In the genomic region with DNA sequence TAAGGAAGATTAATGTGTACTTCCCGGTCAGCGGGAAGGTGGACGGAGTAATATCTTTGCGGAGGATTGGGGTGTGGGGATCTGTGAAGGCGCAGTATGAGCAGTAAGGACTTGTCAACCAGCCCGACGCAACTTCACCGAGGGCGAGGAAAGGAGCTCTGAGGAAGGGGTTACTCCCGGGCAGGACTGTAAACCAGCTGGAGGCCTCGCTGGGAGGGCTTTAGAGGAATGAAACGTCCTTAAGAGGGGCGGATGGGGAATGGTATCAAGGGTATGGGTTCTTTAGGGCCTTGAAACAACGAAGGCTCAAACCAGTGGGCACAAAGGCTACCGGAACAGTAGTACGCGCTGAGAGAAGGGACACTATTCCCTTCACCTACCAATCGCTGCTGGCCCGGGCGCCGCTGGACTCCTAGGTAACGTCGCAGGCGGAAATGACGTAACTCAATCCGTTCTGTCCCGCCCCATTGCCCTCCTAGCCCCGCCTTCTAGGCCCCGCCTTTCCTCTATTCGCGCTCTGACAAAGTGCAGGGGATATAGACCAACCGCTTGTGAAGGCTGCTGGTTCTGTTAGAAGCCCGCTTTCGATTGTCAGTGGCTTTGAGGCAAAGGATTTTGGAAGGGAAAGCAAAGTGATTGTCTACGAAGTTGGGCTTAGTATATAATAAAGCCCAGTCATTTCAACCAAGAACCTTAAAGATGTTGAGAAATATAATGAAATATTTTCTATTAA, we compare ENCODE assay signal across 1 cellular context.
TF ChIP-seq lines count a peak whose summit lies in the region.

A gene with protein sequence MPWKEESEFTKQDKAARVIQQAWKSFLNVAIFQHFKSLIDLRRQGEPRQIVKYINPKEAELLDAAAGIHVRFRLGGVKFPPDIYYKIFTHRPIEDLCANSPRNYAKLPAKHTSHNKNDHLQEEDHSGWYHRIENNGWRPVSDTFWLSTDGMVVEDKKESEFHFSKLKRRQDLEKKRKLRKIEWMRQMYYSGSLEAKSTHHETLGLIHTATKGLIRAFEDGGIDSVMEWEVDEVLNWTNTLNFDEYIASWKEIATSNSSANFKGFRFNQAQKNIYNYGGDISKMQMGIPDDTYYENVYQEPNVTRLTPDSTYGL (minus strand): TSS at position 439 of the 733 bp plus-strand sequence. CDS start 5,970 bp downstream, outside the sequence.

TF ChIP-seq in HepG2, 621 proteins besides CTCF, POLR2A, EP300 and RAD21 (continued from another document and continues in another):
- TF ChIP-seq, protein P1, sequence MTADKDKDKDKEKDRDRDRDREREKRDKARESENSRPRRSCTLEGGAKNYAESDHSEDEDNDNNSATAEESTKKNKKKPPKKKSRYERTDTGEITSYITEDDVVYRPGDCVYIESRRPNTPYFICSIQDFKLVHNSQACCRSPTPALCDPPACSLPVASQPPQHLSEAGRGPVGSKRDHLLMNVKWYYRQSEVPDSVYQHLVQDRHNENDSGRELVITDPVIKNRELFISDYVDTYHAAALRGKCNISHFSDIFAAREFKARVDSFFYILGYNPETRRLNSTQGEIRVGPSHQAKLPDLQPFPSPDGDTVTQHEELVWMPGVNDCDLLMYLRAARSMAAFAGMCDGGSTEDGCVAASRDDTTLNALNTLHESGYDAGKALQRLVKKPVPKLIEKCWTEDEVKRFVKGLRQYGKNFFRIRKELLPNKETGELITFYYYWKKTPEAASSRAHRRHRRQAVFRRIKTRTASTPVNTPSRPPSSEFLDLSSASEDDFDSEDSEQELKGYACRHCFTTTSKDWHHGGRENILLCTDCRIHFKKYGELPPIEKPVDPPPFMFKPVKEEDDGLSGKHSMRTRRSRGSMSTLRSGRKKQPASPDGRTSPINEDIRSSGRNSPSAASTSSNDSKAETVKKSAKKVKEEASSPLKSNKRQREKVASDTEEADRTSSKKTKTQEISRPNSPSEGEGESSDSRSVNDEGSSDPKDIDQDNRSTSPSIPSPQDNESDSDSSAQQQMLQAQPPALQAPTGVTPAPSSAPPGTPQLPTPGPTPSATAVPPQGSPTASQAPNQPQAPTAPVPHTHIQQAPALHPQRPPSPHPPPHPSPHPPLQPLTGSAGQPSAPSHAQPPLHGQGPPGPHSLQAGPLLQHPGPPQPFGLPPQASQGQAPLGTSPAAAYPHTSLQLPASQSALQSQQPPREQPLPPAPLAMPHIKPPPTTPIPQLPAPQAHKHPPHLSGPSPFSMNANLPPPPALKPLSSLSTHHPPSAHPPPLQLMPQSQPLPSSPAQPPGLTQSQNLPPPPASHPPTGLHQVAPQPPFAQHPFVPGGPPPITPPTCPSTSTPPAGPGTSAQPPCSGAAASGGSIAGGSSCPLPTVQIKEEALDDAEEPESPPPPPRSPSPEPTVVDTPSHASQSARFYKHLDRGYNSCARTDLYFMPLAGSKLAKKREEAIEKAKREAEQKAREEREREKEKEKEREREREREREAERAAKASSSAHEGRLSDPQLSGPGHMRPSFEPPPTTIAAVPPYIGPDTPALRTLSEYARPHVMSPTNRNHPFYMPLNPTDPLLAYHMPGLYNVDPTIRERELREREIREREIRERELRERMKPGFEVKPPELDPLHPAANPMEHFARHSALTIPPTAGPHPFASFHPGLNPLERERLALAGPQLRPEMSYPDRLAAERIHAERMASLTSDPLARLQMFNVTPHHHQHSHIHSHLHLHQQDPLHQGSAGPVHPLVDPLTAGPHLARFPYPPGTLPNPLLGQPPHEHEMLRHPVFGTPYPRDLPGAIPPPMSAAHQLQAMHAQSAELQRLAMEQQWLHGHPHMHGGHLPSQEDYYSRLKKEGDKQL (CRISPR knock-in tag; IDR thresholded peaks at IDR 0.05; ENCODE audit: low read depth), result no peak
- TF ChIP-seq ZNF510 (CRISPR knock-in tag; IDR thresholded peaks at IDR 0.05; ENCODE audit: low read depth) (no peak), ZNF567 (CRISPR knock-in tag; IDR thresholded peaks at IDR 0.05; ENCODE audit: borderline replicate concordance) (no peak), ATF7 (IDR thresholded peaks at IDR 0.05) (peak; percentile 96), ATF7 (CRISPR knock-in tag; IDR thresholded peaks at IDR 0.05) (peak; percentile 53; the same call in 1 of the 2 replicates), SRSF1 (optimal IDR thresholded peaks at IDR 0.05; ENCODE audit: low read depth, low read length) (no peak), KDM2A (CRISPR knock-in tag; IDR thresholded peaks at IDR 0.05; ENCODE audit: borderline replicate concordance, low read depth) (peak; percentile 83), ZNF12 (CRISPR knock-in tag; IDR thresholded peaks at IDR 0.05) (0 out of 2 replicates have a peak, but pooled peaks have one; percentile 52), POLR2AphosphoS5 (IDR thresholded peaks at IDR 0.05; ENCODE audit: low read depth, low read length) (peak; percentile 97), RXRA (CRISPR knock-in tag; IDR thresholded peaks at IDR 0.05) (0 out of 2 replicates have a peak, but pooled peaks have one; percentile 35), ATAD3A (CRISPR knock-in tag; IDR thresholded peaks at IDR 0.05) (no peak), MAF1 (CRISPR knock-in tag; IDR thresholded peaks at IDR 0.05; ENCODE audit: borderline replicate concordance) (no peak), RFX5 (IDR thresholded peaks at IDR 0.05; ENCODE audit: low read depth, low read length) (peak; percentile 21; the same call in 1 of the 2 replicates), ZNF337 (CRISPR knock-in tag; IDR thresholded peaks at IDR 0.05; ENCODE audit: borderline replicate concordance, low read depth) (0 out of 2 replicates have a peak, but pooled peaks have one; percentile 65), ZNF883 (CRISPR knock-in tag; IDR thresholded peaks at IDR 0.05; ENCODE audit: not compliant biosample characterization) (no peak), NKX3-1 (CRISPR knock-in tag; IDR thresholded peaks at IDR 0.05) (no peak), ZNF572 (CRISPR knock-in tag; IDR thresholded peaks at IDR 0.05) (no peak), SP1 (IDR thresholded peaks at IDR 0.05) (no peak), SP1 (CRISPR knock-in tag; IDR thresholded peaks at IDR 0.05) (peak; percentile 71; the same call in 1 of the 2 replicates)
- TF ChIP-seq, protein P2, sequence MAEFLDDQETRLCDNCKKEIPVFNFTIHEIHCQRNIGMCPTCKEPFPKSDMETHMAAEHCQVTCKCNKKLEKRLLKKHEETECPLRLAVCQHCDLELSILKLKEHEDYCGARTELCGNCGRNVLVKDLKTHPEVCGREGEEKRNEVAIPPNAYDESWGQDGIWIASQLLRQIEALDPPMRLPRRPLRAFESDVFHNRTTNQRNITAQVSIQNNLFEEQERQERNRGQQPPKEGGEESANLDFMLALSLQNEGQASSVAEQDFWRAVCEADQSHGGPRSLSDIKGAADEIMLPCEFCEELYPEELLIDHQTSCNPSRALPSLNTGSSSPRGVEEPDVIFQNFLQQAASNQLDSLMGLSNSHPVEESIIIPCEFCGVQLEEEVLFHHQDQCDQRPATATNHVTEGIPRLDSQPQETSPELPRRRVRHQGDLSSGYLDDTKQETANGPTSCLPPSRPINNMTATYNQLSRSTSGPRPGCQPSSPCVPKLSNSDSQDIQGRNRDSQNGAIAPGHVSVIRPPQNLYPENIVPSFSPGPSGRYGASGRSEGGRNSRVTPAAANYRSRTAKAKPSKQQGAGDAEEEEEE (CRISPR knock-in tag; IDR thresholded peaks at IDR 0.05; ENCODE audit: borderline replicate concordance), result 0 out of 2 replicates have a peak, but pooled peaks have one; percentile 45
- TF ChIP-seq, protein P3, sequence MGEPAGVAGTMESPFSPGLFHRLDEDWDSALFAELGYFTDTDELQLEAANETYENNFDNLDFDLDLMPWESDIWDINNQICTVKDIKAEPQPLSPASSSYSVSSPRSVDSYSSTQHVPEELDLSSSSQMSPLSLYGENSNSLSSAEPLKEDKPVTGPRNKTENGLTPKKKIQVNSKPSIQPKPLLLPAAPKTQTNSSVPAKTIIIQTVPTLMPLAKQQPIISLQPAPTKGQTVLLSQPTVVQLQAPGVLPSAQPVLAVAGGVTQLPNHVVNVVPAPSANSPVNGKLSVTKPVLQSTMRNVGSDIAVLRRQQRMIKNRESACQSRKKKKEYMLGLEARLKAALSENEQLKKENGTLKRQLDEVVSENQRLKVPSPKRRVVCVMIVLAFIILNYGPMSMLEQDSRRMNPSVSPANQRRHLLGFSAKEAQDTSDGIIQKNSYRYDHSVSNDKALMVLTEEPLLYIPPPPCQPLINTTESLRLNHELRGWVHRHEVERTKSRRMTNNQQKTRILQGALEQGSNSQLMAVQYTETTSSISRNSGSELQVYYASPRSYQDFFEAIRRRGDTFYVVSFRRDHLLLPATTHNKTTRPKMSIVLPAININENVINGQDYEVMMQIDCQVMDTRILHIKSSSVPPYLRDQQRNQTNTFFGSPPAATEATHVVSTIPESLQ (CRISPR knock-in tag; conservative IDR thresholded peaks at IDR 0.05), result no peak
- TF ChIP-seq, protein P4, sequence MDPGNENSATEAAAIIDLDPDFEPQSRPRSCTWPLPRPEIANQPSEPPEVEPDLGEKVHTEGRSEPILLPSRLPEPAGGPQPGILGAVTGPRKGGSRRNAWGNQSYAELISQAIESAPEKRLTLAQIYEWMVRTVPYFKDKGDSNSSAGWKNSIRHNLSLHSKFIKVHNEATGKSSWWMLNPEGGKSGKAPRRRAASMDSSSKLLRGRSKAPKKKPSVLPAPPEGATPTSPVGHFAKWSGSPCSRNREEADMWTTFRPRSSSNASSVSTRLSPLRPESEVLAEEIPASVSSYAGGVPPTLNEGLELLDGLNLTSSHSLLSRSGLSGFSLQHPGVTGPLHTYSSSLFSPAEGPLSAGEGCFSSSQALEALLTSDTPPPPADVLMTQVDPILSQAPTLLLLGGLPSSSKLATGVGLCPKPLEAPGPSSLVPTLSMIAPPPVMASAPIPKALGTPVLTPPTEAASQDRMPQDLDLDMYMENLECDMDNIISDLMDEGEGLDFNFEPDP (CRISPR knock-in tag; conservative IDR thresholded peaks at IDR 0.05), result no peak
- TF ChIP-seq, protein P5, sequence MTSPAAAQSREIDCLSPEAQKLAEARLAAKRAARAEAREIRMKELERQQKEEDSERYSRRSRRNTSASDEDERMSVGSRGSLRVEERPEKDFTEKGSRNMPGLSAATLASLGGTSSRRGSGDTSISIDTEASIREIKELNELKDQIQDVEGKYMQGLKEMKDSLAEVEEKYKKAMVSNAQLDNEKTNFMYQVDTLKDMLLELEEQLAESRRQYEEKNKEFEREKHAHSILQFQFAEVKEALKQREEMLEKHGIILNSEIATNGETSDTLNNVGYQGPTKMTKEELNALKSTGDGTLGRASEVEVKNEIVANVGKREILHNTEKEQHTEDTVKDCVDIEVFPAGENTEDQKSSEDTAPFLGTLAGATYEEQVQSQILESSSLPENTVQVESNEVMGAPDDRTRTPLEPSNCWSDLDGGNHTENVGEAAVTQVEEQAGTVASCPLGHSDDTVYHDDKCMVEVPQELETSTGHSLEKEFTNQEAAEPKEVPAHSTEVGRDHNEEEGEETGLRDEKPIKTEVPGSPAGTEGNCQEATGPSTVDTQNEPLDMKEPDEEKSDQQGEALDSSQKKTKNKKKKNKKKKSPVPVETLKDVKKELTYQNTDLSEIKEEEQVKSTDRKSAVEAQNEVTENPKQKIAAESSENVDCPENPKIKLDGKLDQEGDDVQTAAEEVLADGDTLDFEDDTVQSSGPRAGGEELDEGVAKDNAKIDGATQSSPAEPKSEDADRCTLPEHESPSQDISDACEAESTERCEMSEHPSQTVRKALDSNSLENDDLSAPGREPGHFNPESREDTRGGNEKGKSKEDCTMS (CRISPR knock-in tag; conservative IDR thresholded peaks at IDR 0.05), result no peak
- TF ChIP-seq, protein P6, sequence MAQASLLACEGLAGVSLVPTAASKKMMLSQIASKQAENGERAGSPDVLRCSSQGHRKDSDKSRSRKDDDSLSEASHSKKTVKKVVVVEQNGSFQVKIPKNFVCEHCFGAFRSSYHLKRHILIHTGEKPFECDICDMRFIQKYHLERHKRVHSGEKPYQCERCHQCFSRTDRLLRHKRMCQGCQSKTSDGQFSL (CRISPR knock-in tag; IDR thresholded peaks at IDR 0.05), result no peak
- TF ChIP-seq, protein P7, sequence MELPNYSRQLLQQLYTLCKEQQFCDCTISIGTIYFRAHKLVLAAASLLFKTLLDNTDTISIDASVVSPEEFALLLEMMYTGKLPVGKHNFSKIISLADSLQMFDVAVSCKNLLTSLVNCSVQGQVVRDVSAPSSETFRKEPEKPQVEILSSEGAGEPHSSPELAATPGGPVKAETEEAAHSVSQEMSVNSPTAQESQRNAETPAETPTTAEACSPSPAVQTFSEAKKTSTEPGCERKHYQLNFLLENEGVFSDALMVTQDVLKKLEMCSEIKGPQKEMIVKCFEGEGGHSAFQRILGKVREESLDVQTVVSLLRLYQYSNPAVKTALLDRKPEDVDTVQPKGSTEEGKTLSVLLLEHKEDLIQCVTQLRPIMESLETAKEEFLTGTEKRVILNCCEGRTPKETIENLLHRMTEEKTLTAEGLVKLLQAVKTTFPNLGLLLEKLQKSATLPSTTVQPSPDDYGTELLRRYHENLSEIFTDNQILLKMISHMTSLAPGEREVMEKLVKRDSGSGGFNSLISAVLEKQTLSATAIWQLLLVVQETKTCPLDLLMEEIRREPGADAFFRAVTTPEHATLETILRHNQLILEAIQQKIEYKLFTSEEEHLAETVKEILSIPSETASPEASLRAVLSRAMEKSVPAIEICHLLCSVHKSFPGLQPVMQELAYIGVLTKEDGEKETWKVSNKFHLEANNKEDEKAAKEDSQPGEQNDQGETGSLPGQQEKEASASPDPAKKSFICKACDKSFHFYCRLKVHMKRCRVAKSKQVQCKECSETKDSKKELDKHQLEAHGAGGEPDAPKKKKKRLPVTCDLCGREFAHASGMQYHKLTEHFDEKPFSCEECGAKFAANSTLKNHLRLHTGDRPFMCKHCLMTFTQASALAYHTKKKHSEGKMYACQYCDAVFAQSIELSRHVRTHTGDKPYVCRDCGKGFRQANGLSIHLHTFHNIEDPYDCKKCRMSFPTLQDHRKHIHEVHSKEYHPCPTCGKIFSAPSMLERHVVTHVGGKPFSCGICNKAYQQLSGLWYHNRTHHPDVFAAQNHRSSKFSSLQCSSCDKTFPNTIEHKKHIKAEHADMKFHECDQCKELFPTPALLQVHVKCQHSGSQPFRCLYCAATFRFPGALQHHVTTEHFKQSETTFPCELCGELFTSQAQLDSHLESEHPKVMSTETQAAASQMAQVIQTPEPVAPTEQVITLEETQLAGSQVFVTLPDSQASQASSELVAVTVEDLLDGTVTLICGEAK (IDR thresholded peaks at IDR 0.05), result no peak
- TF ChIP-seq, protein P7 (CRISPR knock-in tag; IDR thresholded peaks at IDR 0.05), result no peak
